Comparison of ENCODE assay signal across 1 cellular context in the genomic region with DNA sequence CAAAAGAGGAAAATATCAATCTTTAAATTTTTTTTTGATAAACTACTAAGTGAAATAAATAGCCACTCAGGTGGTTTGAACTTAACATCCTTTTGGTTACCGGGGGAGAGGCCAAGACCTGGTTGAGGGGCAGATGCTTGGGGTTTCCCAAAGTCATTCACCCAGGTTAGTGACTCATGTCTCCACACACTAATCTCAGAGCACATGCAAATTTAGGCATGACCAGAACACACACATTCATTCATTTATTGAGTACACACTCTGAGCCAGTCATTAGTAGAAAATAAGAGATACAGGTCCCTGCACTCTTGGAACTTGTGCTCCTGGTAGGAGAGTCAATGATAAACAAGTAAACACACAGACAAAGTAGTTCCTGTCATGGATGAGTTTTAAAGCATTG.
TF ChIP-seq lines count a peak whose summit lies in the region.

No MANE protein-coding gene starts in this region.

TF ChIP-seq in GM12878, 131 proteins besides CTCF, POLR2A, EP300 and RAD21 (continued from another document and continues in another):
- TF ChIP-seq, protein P1, sequence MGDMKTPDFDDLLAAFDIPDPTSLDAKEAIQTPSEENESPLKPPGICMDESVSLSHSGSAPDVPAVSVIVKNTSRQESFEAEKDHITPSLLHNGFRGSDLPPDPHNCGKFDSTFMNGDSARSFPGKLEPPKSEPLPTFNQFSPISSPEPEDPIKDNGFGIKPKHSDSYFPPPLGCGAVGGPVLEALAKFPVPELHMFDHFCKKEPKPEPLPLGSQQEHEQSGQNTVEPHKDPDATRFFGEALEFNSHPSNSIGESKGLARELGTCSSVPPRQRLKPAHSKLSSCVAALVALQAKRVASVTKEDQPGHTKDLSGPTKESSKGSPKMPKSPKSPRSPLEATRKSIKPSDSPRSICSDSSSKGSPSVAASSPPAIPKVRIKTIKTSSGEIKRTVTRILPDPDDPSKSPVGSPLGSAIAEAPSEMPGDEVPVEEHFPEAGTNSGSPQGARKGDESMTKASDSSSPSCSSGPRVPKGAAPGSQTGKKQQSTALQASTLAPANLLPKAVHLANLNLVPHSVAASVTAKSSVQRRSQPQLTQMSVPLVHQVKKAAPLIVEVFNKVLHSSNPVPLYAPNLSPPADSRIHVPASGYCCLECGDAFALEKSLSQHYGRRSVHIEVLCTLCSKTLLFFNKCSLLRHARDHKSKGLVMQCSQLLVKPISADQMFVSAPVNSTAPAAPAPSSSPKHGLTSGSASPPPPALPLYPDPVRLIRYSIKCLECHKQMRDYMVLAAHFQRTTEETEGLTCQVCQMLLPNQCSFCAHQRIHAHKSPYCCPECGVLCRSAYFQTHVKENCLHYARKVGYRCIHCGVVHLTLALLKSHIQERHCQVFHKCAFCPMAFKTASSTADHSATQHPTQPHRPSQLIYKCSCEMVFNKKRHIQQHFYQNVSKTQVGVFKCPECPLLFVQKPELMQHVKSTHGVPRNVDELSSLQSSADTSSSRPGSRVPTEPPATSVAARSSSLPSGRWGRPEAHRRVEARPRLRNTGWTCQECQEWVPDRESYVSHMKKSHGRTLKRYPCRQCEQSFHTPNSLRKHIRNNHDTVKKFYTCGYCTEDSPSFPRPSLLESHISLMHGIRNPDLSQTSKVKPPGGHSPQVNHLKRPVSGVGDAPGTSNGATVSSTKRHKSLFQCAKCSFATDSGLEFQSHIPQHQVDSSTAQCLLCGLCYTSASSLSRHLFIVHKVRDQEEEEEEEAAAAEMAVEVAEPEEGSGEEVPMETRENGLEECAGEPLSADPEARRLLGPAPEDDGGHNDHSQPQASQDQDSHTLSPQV (IDR thresholded peaks at IDR 0.05), result no peak
- TF ChIP-seq ASH2L (IDR thresholded peaks at IDR 0.05; ENCODE audit: borderline replicate concordance, low read depth) (no peak), YY1 (IDR thresholded peaks at IDR 0.05; ENCODE audit: low read depth, low read length) (no peak), EGR1 (IDR thresholded peaks at IDR 0.05; ENCODE audit: borderline replicate concordance in 1 of 2, low read depth in 2 of 2, low read length in 2 of 2) (no peak), TCF3 (IDR thresholded peaks at IDR 0.05; ENCODE audit: borderline replicate concordance, insufficient read depth, low read depth, low read length) (peak; percentile 30; the same call in 1 of the 2 replicates), IKZF1 (conservative IDR thresholded peaks at IDR 0.05) (peak; percentile 53; the same call in 1 of the 2 replicates), CBFB (IDR thresholded peaks at IDR 0.05; ENCODE audit: low read depth) (0 out of 2 replicates have a peak, but pooled peaks have one; percentile 50), NR2C1 (IDR thresholded peaks at IDR 0.05) (no peak), FOXM1 (IDR thresholded peaks at IDR 0.05; ENCODE audit: low read depth, low read length) (peak; percentile 78; the same call in 1 of the 2 replicates), RCOR1 (conservative IDR thresholded peaks at IDR 0.05; ENCODE audit: low read depth, low read length) (no peak), SRF (IDR thresholded peaks at IDR 0.05; ENCODE audit: low read depth in 2 of 2, low read length in 2 of 2) (no peak), BMI1 (IDR thresholded peaks at IDR 0.05; ENCODE audit: borderline replicate concordance) (peak; percentile 48; the same call in 1 of the 2 replicates), TBL1XR1 (IDR thresholded peaks at IDR 0.05; ENCODE audit: low read depth, low read length) (no peak), POU2F2 (IDR thresholded peaks at IDR 0.05; ENCODE audit: borderline replicate concordance, low read depth, low read length) (peak; percentile 99), SMAD1 (IDR thresholded peaks at IDR 0.05; ENCODE audit: low read depth, partially characterized antibody) (no peak), TARDBP (IDR thresholded peaks at IDR 0.05; ENCODE audit: borderline replicate concordance) (no peak), CHD4 (IDR thresholded peaks at IDR 0.05) (no peak), MYC (IDR thresholded peaks at IDR 0.05; ENCODE audit: insufficient read depth, insufficient read length, insufficient replicate concordance, low read length, severe bottlenecking) (no peak), TCF7 (IDR thresholded peaks at IDR 0.05; ENCODE audit: borderline replicate concordance) (no peak), SPI1 (IDR thresholded peaks at IDR 0.05; ENCODE audit: borderline replicate concordance, insufficient read depth, low read depth, low read length) (no peak), GABPA (IDR thresholded peaks at IDR 0.05; ENCODE audit: low read depth) (no peak), MXI1 (IDR thresholded peaks at IDR 0.05; ENCODE audit: low read depth, low read length) (no peak), SUZ12 (IDR thresholded peaks at IDR 0.05; ENCODE audit: unreplicated experiment) (no peak), TCF12 (IDR thresholded peaks at IDR 0.05; ENCODE audit: low read depth, low read length) (peak; percentile 69; the same call in 1 of the 2 replicates), SIN3A (IDR thresholded peaks at IDR 0.05; ENCODE audit: low read depth, low read length) (no peak), SP1 (IDR thresholded peaks at IDR 0.05; ENCODE audit: low read depth, low read length) (no peak)
- TF ChIP-seq, protein P2, sequence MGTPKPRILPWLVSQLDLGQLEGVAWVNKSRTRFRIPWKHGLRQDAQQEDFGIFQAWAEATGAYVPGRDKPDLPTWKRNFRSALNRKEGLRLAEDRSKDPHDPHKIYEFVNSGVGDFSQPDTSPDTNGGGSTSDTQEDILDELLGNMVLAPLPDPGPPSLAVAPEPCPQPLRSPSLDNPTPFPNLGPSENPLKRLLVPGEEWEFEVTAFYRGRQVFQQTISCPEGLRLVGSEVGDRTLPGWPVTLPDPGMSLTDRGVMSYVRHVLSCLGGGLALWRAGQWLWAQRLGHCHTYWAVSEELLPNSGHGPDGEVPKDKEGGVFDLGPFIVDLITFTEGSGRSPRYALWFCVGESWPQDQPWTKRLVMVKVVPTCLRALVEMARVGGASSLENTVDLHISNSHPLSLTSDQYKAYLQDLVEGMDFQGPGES (IDR thresholded peaks at IDR 0.05), result no peak
- TF ChIP-seq, protein P3, sequence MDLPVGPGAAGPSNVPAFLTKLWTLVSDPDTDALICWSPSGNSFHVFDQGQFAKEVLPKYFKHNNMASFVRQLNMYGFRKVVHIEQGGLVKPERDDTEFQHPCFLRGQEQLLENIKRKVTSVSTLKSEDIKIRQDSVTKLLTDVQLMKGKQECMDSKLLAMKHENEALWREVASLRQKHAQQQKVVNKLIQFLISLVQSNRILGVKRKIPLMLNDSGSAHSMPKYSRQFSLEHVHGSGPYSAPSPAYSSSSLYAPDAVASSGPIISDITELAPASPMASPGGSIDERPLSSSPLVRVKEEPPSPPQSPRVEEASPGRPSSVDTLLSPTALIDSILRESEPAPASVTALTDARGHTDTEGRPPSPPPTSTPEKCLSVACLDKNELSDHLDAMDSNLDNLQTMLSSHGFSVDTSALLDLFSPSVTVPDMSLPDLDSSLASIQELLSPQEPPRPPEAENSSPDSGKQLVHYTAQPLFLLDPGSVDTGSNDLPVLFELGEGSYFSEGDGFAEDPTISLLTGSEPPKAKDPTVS (IDR thresholded peaks at IDR 0.05; ENCODE audit: low read depth, low read length), result no peak
- TF ChIP-seq, protein P4, sequence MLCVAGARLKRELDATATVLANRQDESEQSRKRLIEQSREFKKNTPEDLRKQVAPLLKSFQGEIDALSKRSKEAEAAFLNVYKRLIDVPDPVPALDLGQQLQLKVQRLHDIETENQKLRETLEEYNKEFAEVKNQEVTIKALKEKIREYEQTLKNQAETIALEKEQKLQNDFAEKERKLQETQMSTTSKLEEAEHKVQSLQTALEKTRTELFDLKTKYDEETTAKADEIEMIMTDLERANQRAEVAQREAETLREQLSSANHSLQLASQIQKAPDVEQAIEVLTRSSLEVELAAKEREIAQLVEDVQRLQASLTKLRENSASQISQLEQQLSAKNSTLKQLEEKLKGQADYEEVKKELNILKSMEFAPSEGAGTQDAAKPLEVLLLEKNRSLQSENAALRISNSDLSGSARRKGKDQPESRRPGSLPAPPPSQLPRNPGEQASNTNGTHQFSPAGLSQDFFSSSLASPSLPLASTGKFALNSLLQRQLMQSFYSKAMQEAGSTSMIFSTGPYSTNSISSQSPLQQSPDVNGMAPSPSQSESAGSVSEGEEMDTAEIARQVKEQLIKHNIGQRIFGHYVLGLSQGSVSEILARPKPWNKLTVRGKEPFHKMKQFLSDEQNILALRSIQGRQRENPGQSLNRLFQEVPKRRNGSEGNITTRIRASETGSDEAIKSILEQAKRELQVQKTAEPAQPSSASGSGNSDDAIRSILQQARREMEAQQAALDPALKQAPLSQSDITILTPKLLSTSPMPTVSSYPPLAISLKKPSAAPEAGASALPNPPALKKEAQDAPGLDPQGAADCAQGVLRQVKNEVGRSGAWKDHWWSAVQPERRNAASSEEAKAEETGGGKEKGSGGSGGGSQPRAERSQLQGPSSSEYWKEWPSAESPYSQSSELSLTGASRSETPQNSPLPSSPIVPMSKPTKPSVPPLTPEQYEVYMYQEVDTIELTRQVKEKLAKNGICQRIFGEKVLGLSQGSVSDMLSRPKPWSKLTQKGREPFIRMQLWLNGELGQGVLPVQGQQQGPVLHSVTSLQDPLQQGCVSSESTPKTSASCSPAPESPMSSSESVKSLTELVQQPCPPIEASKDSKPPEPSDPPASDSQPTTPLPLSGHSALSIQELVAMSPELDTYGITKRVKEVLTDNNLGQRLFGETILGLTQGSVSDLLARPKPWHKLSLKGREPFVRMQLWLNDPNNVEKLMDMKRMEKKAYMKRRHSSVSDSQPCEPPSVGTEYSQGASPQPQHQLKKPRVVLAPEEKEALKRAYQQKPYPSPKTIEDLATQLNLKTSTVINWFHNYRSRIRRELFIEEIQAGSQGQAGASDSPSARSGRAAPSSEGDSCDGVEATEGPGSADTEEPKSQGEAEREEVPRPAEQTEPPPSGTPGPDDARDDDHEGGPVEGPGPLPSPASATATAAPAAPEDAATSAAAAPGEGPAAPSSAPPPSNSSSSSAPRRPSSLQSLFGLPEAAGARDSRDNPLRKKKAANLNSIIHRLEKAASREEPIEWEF (IDR thresholded peaks at IDR 0.05; ENCODE audit: insufficient replicate concordance, low read depth, low read length), result no peak
- TF ChIP-seq, protein P5, sequence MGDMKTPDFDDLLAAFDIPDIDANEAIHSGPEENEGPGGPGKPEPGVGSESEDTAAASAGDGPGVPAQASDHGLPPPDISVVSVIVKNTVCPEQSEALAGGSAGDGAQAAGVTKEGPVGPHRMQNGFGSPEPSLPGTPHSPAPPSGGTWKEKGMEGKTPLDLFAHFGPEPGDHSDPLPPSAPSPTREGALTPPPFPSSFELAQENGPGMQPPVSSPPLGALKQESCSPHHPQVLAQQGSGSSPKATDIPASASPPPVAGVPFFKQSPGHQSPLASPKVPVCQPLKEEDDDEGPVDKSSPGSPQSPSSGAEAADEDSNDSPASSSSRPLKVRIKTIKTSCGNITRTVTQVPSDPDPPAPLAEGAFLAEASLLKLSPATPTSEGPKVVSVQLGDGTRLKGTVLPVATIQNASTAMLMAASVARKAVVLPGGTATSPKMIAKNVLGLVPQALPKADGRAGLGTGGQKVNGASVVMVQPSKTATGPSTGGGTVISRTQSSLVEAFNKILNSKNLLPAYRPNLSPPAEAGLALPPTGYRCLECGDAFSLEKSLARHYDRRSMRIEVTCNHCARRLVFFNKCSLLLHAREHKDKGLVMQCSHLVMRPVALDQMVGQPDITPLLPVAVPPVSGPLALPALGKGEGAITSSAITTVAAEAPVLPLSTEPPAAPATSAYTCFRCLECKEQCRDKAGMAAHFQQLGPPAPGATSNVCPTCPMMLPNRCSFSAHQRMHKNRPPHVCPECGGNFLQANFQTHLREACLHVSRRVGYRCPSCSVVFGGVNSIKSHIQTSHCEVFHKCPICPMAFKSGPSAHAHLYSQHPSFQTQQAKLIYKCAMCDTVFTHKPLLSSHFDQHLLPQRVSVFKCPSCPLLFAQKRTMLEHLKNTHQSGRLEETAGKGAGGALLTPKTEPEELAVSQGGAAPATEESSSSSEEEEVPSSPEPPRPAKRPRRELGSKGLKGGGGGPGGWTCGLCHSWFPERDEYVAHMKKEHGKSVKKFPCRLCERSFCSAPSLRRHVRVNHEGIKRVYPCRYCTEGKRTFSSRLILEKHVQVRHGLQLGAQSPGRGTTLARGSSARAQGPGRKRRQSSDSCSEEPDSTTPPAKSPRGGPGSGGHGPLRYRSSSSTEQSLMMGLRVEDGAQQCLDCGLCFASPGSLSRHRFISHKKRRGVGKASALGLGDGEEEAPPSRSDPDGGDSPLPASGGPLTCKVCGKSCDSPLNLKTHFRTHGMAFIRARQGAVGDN (IDR thresholded peaks at IDR 0.05), result no peak
- TF ChIP-seq, protein P6, sequence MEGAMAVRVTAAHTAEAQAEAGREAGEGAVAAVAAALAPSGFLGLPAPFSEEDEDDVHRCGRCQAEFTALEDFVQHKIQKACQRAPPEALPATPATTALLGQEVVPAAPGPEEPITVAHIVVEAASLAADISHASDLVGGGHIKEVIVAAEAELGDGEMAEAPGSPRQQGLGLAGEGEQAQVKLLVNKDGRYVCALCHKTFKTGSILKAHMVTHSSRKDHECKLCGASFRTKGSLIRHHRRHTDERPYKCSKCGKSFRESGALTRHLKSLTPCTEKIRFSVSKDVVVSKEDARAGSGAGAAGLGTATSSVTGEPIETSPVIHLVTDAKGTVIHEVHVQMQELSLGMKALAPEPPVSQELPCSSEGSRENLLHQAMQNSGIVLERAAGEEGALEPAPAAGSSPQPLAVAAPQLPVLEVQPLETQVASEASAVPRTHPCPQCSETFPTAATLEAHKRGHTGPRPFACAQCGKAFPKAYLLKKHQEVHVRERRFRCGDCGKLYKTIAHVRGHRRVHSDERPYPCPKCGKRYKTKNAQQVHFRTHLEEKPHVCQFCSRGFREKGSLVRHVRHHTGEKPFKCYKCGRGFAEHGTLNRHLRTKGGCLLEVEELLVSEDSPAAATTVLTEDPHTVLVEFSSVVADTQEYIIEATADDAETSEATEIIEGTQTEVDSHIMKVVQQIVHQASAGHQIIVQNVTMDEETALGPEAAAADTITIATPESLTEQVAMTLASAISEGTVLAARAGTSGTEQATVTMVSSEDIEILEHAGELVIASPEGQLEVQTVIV (IDR thresholded peaks at IDR 0.05; ENCODE audit: borderline replicate concordance, partially characterized antibody), result no peak
- TF ChIP-seq, protein P7, sequence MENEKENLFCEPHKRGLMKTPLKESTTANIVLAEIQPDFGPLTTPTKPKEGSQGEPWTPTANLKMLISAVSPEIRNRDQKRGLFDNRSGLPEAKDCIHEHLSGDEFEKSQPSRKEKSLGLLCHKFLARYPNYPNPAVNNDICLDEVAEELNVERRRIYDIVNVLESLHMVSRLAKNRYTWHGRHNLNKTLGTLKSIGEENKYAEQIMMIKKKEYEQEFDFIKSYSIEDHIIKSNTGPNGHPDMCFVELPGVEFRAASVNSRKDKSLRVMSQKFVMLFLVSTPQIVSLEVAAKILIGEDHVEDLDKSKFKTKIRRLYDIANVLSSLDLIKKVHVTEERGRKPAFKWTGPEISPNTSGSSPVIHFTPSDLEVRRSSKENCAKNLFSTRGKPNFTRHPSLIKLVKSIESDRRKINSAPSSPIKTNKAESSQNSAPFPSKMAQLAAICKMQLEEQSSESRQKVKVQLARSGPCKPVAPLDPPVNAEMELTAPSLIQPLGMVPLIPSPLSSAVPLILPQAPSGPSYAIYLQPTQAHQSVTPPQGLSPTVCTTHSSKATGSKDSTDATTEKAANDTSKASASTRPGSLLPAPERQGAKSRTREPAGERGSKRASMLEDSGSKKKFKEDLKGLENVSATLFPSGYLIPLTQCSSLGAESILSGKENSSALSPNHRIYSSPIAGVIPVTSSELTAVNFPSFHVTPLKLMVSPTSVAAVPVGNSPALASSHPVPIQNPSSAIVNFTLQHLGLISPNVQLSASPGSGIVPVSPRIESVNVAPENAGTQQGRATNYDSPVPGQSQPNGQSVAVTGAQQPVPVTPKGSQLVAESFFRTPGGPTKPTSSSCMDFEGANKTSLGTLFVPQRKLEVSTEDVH (IDR thresholded peaks at IDR 0.05; ENCODE audit: low read depth, partially characterized antibody), result no peak
